Comparison of ENCODE assay signal across 17 cellular contexts in the genomic region with DNA sequence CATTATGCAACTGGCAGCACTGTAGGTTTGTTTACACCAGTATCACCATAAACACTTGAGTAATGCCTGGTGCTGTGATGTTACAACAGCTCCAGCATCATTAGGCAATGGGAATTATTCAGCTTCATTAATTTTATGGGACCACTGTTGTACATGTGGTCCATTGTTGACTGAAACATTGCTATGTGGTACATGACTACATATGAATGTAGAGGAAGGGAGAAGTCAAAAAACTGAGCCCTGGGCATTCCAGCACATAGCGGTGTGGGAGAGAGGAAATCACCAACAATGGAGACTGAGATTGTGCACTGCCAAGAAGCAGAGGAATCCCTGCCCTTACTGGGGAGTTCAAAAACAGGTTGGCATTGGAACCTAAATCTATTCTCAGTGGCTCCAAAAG.
A peak's percentile ranks its signal among the peaks of the same experiment; 100 is the strongest.
DNase-seq lines count a peak whose midpoint lies in the region; ATAC-seq and TF ChIP-seq lines count a peak whose summit lies in the region.
"Had no signal": no experiment of that assay in that cellular context is flagged by ENCODE, and none has a peak within 500 bp of the region (broad histone marks: within the 10 kb centered on the region; RNA-seq: fewer than 3 reads in every experiment).

No MANE protein-coding gene starts in this region.

- peaks cover 5% of the 10 kb centered on the region for H3K27me3 Mint-ChIP-seq in GM23338 (ENCODE audit: insufficient read depth, low read depth, poor library complexity)
- no peaks in the 10 kb centered on the region for H3K27me3 Mint-ChIP-seq in activated T-cell treated with anti-CD3 and anti-CD28 coated beads, Interleukin-2, amount 50 U/mL, for 4 hours (ENCODE audit: low read depth)
- no peaks in the 10 kb centered on the region for H3K27me3 Mint-ChIP-seq in activated naive CD8-positive, alpha-beta T cell treated with anti-CD3 and anti-CD28 coated beads, Interleukin-2, amount 50 U/mL, for 24 hours
- H3K27me3 Mint-ChIP-seq: CD4-positive, alpha-beta memory T cell had no signal

- no peak for DNase-seq in GM23338 (ENCODE audit: low spot score)
- peak; percentile 63 for DNase-seq in M059J (ENCODE audit: low read depth)
- peak; percentile 14 for DNase-seq in epithelial cell of esophagus (ENCODE audit: low read depth)
- DNase-seq in lung microvascular endothelial cell (ENCODE audit: low read depth in 2 of 2), result peak; percentile 68 to 96
- no peak for DNase-seq in HuH-7.5 (ENCODE audit: low spot score)
- no peak for DNase-seq in activated T-cell treated with anti-CD3 and anti-CD28 coated beads, Interleukin-2, amount 50 U/mL, for 4 hours
- DNase-seq in Kasumi-1 (lab: John Stamatoyannopoulos, UW), result no peak
- no peak for DNase-seq in activated naive CD8-positive, alpha-beta T cell treated with anti-CD3 and anti-CD28 coated beads, Interleukin-2, amount 50 U/mL, for 24 hours
- DNase-seq: CD4-positive, alpha-beta memory T cell; KG1; MG63; NCI-H1092; NCI-H146; NCI-H2081 treated with DMSO at 0.1 percent for 48 hours; NCI-H510A treated with DMSO at 0.1 percent for 48 hours; NCI-H82 had no signal

- peak overlapping the region; percentile 62; the same call in 1 of the 2 replicates for H3K27ac ChIP-seq in GM23338 (ENCODE audit: low read depth)
- H3K27ac ChIP-seq: SK-N-MC had no signal

- no peaks in the 10 kb centered on the region for H3K27me3 ChIP-seq in GM23338 (ENCODE audit: insufficient read depth)
- H3K27me3 ChIP-seq: MG63 had no signal

- H3F3A ChIP-seq in GM23338 (replicated peaks; ENCODE audit: low read depth), result peaks cover 9% of the 10 kb centered on the region; the same call in 1 of the 2 replicates

- peaks cover 5% of the 10 kb centered on the region; the same call in 2 of the 3 replicates for H3K9me3 Mint-ChIP-seq in GM23338
- peaks cover 22% of the 10 kb centered on the region for H3K9me3 Mint-ChIP-seq in activated T-cell treated with anti-CD3 and anti-CD28 coated beads, Interleukin-2, amount 50 U/mL, for 4 hours
- H3K9me3 Mint-ChIP-seq in activated naive CD8-positive, alpha-beta T cell treated with anti-CD3 and anti-CD28 coated beads, Interleukin-2, amount 50 U/mL, for 24 hours, result peaks cover 20% of the 10 kb centered on the region

- no peak for ATAC-seq in GM23338
- no peak for ATAC-seq in activated T-cell treated with anti-CD3 and anti-CD28 coated beads, Interleukin-2, amount 50 U/mL, for 4 hours
- no peak for ATAC-seq in activated naive CD8-positive, alpha-beta T cell treated with anti-CD3 and anti-CD28 coated beads, Interleukin-2, amount 50 U/mL, for 24 hours

- H3K4me1 ChIP-seq in GM23338 (ENCODE audit: insufficient read depth), result no peaks in the 10 kb centered on the region

- H3K4me1 Mint-ChIP-seq in GM23338, result no peaks in the 10 kb centered on the region; the same call in 1 of the 3 replicates
- no peaks in the 10 kb centered on the region for H3K4me1 Mint-ChIP-seq in activated T-cell treated with anti-CD3 and anti-CD28 coated beads, Interleukin-2, amount 50 U/mL, for 4 hours (ENCODE audit: low read depth)
- no peaks in the 10 kb centered on the region for H3K4me1 Mint-ChIP-seq in activated naive CD8-positive, alpha-beta T cell treated with anti-CD3 and anti-CD28 coated beads, Interleukin-2, amount 50 U/mL, for 24 hours
- H3K4me1 Mint-ChIP-seq: CD4-positive, alpha-beta memory T cell had no signal

- 0 out of 2 replicates have a peak, but pooled peaks cover 3% of the 10 kb centered on the region for H4K20me1 ChIP-seq in GM23338 (replicated peaks; ENCODE audit: insufficient read depth)

- H3K36me3 ChIP-seq in GM23338 (ENCODE audit: insufficient read depth), result peaks cover 67% of the 10 kb centered on the region

- H3K36me3 Mint-ChIP-seq in GM23338 (ENCODE audit: low read depth), result peaks cover 90% of the 10 kb centered on the region
- H3K36me3 Mint-ChIP-seq in activated T-cell treated with anti-CD3 and anti-CD28 coated beads, Interleukin-2, amount 50 U/mL, for 4 hours (ENCODE audit: insufficient read depth), result peaks cover 80% of the 10 kb centered on the region
- peaks cover 83% of the 10 kb centered on the region for H3K36me3 Mint-ChIP-seq in activated naive CD8-positive, alpha-beta T cell treated with anti-CD3 and anti-CD28 coated beads, Interleukin-2, amount 50 U/mL, for 24 hours (ENCODE audit: low read depth)

- H3K4me3 ChIP-seq in GM23338, result no peak overlapping the region
- H3K4me3 ChIP-seq in epithelial cell of esophagus (ENCODE audit: low read length), result no peak overlapping the region
- H3K4me3 ChIP-seq: MG63, SK-N-MC had no signal

- no peak overlapping the region for H3K4me2 ChIP-seq in GM23338

- no peak overlapping the region for H2AFZ ChIP-seq in GM23338

- TF ChIP-seq CTCF in GM23338 (conservative IDR thresholded peaks at IDR 0.05; ENCODE audit: low read depth in 2 of 2), result no peak
- no peak for TF ChIP-seq CTCF in epithelial cell of esophagus (IDR thresholded peaks at IDR 0.05; ENCODE audit: insufficient read depth, low read depth, low read length, missing control alignments)

- no peaks in the 10 kb centered on the region; the same call in 1 of the 2 replicates for H3K9me2 ChIP-seq in GM23338 (ENCODE audit: insufficient read depth)

- peaks cover 76% of the 10 kb centered on the region for H3K79me2 ChIP-seq in GM23338 (replicated peaks; ENCODE audit: insufficient read depth)

- H3K4me3 Mint-ChIP-seq in GM23338, result no peak overlapping the region
- H3K4me3 Mint-ChIP-seq in activated T-cell treated with anti-CD3 and anti-CD28 coated beads, Interleukin-2, amount 50 U/mL, for 4 hours, result no peak overlapping the region
- H3K4me3 Mint-ChIP-seq in activated naive CD8-positive, alpha-beta T cell treated with anti-CD3 and anti-CD28 coated beads, Interleukin-2, amount 50 U/mL, for 24 hours, result no peak overlapping the region
- H3K4me3 Mint-ChIP-seq: CD4-positive, alpha-beta memory T cell had no signal

- H3K27ac Mint-ChIP-seq in GM23338, result peak overlapping the region; percentile 75; the same call in 1 of the 2 replicates
- no peak overlapping the region for H3K27ac Mint-ChIP-seq in activated naive CD8-positive, alpha-beta T cell treated with anti-CD3 and anti-CD28 coated beads, Interleukin-2, amount 50 U/mL, for 24 hours

TF ChIP-seq in GM23338, 12 proteins besides CTCF, POLR2A, EP300 and RAD21 (continues in another document):
- TF ChIP-seq, protein P1, sequence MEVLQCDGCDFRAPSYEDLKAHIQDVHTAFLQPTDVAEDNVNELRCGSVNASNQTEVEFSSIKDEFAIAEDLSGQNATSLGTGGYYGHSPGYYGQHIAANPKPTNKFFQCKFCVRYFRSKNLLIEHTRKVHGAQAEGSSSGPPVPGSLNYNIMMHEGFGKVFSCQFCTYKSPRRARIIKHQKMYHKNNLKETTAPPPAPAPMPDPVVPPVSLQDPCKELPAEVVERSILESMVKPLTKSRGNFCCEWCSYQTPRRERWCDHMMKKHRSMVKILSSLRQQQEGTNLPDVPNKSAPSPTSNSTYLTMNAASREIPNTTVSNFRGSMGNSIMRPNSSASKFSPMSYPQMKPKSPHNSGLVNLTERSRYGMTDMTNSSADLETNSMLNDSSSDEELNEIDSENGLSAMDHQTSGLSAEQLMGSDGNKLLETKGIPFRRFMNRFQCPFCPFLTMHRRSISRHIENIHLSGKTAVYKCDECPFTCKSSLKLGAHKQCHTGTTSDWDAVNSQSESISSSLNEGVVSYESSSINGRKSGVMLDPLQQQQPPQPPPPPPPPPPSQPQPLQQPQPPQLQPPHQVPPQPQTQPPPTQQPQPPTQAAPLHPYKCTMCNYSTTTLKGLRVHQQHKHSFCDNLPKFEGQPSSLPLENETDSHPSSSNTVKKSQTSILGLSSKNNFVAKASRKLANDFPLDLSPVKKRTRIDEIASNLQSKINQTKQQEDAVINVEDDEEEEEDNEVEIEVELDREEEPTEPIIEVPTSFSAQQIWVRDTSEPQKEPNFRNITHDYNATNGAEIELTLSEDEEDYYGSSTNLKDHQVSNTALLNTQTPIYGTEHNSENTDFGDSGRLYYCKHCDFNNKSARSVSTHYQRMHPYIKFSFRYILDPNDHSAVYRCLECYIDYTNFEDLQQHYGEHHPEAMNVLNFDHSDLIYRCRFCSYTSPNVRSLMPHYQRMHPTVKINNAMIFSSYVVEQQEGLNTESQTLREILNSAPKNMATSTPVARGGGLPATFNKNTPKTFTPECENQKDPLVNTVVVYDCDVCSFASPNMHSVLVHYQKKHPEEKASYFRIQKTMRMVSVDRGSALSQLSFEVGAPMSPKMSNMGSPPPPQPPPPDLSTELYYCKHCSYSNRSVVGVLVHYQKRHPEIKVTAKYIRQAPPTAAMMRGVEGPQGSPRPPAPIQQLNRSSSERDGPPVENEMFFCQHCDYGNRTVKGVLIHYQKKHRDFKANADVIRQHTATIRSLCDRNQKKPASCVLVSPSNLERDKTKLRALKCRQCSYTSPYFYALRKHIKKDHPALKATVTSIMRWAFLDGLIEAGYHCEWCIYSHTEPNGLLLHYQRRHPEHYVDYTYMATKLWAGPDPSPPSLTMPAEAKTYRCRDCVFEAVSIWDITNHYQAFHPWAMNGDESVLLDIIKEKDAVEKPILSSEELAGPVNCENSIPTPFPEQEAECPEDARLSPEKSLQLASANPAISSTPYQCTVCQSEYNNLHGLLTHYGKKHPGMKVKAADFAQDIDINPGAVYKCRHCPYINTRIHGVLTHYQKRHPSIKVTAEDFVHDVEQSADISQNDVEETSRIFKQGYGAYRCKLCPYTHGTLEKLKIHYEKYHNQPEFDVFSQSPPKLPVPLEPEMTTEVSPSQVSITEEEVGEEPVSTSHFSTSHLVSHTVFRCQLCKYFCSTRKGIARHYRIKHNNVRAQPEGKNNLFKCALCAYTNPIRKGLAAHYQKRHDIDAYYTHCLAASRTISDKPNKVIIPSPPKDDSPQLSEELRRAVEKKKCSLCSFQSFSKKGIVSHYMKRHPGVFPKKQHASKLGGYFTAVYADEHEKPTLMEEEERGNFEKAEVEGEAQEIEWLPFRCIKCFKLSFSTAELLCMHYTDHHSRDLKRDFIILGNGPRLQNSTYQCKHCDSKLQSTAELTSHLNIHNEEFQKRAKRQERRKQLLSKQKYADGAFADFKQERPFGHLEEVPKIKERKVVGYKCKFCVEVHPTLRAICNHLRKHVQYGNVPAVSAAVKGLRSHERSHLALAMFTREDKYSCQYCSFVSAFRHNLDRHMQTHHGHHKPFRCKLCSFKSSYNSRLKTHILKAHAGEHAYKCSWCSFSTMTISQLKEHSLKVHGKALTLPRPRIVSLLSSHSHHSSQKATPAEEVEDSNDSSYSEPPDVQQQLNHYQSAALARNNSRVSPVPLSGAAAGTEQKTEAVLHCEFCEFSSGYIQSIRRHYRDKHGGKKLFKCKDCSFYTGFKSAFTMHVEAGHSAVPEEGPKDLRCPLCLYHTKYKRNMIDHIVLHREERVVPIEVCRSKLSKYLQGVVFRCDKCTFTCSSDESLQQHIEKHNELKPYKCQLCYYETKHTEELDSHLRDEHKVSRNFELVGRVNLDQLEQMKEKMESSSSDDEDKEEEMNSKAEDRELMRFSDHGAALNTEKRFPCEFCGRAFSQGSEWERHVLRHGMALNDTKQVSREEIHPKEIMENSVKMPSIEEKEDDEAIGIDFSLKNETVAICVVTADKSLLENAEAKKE (CRISPR knock-in tag; IDR thresholded peaks at IDR 0.05), result no peak
- TF ChIP-seq ZNF331 (CRISPR knock-in tag; IDR thresholded peaks at IDR 0.05; ENCODE audit: low read depth) (no peak), EZH2 (IDR thresholded peaks at IDR 0.05; ENCODE audit: low read depth, unreplicated experiment) (no peak), NANOG (IDR thresholded peaks at IDR 0.05; ENCODE audit: borderline replicate concordance) (no peak), EZH2phosphoT487 (IDR thresholded peaks at IDR 0.05; ENCODE audit: unreplicated experiment) (no peak)

Comparison
In these comparisons a context has a peak if more than half of its experiments do, and no peak if none do; other contexts are left out.
1. DNase-seq: peak in M059J (single experiment), epithelial cell of esophagus (single experiment) and lung microvascular endothelial cell (2 of 2); none in GM23338 (single experiment), HuH-7.5 (single experiment), activated T-cell treated with anti-CD3 and anti-CD28 coated beads, Interleukin-2, amount 50 U/mL, for 4 hours (single experiment), Kasumi-1 (0 of 2) and activated naive CD8-positive, alpha-beta T cell treated with anti-CD3 and anti-CD28 coated beads, Interleukin-2, amount 50 U/mL, for 24 hours (single experiment).